ENCODE assay signal across 16 cellular contexts in genomic region chr17:17419166-17419565, GRCh38.
"Had no signal": no experiment of that assay in that cellular context is flagged by ENCODE, and none has a peak within 500 bp of the region (broad histone marks: within the 10 kb centered on the region; RNA-seq: fewer than 3 reads in every experiment).

No MANE protein-coding gene starts in this region.

- H3K27ac ChIP-seq: prostate gland had no signal

- H3K4me1 Mint-ChIP-seq: nephron progenitor cell; stimulated activated memory B cell treated with anti-CD40 and anti-IgM and Interleukin-4, amounts not matched to agents 10 μg/mL and 1 μg/mL and 100 μg/mL, for 72 hours had no signal

- H3K9me3 Mint-ChIP-seq: activated B cell treated with CpG ODN at 0.5 μM for 24 hours; activated CD8-positive, alpha-beta T cell treated with anti-CD3 and anti-CD28 coated beads for 36 hours; activated naive CD4-positive, alpha-beta T cell treated with anti-CD3 and anti-CD28 coated beads, Interleukin-2, amount 50 U/mL, for 24 hours; activated T-cell treated with anti-CD3 and anti-CD28 coated beads, Interleukin-2, amount 50 U/mL, for 4 hours had no signal

- FAIRE-seq: frontal cortex, TTC549 had no signal

- ATAC-seq: activated CD8-positive, alpha-beta T cell treated with anti-CD3 and anti-CD28 coated beads for 36 hours; activated T-cell treated with anti-CD3 and anti-CD28 coated beads, Interleukin-2, amount 50 U/mL, for 4 hours; stimulated activated memory B cell treated with anti-CD40 and anti-IgM and Interleukin-4, amounts not matched to agents 10 μg/mL and 1 μg/mL and 100 μg/mL, for 72 hours had no signal

- H3K9me3 ChIP-seq: prostate gland had no signal

- H3K4me3 Mint-ChIP-seq: activated B cell treated with CpG ODN at 0.5 μM for 24 hours; activated CD8-positive, alpha-beta T cell treated with anti-CD3 and anti-CD28 coated beads for 36 hours; activated naive CD4-positive, alpha-beta T cell treated with anti-CD3 and anti-CD28 coated beads, Interleukin-2, amount 50 U/mL, for 24 hours; activated T-cell treated with anti-CD3 and anti-CD28 coated beads, Interleukin-2, amount 50 U/mL, for 4 hours; nephron progenitor cell; stimulated activated memory B cell treated with anti-CD40 and anti-IgM and Interleukin-4, amounts not matched to agents 10 μg/mL and 1 μg/mL and 100 μg/mL, for 72 hours; T-helper 1 cell treated with Interleukin-12 subunit alpha and Interleukin-12 subunit beta and Interleukin-4 antibody, amounts not matched to agents 30 μg/mL and 1 μg/mL, for 36 hours; type B pancreatic cell had no signal

- H3K27me3 Mint-ChIP-seq: activated CD8-positive, alpha-beta T cell treated with anti-CD3 and anti-CD28 coated beads for 36 hours; activated naive CD4-positive, alpha-beta T cell treated with anti-CD3 and anti-CD28 coated beads, Interleukin-2, amount 50 U/mL, for 24 hours; type B pancreatic cell had no signal

- H3K4me3 ChIP-seq: coronary artery, prostate gland had no signal

- DNase-seq: activated B cell treated with CpG ODN at 0.5 μM for 24 hours; activated CD4-positive, alpha-beta T cell treated with anti-CD3 and anti-CD28 coated beads for 48 hours; activated CD8-positive, alpha-beta T cell treated with anti-CD3 and anti-CD28 coated beads for 36 hours; activated effector memory CD4-positive, alpha-beta T cell treated with anti-CD3 and anti-CD28 coated beads, Interleukin-2, amount 50 U/mL, for 16 hours; activated T-cell treated with anti-CD3 and anti-CD28 coated beads, Interleukin-2, amount 50 U/mL, for 4 hours; effector CD4-positive, alpha-beta T cell; nephron progenitor cell; stimulated activated CD4-positive, alpha-beta T cell treated with anti-CD3 and anti-CD28 coated beads, Interleukin-2, amount 100 ng/mL, for 48 hours had no signal

- H3K27ac Mint-ChIP-seq: activated B cell treated with CpG ODN at 0.5 μM for 24 hours; activated CD8-positive, alpha-beta T cell treated with anti-CD3 and anti-CD28 coated beads for 36 hours; activated naive CD4-positive, alpha-beta T cell treated with anti-CD3 and anti-CD28 coated beads, Interleukin-2, amount 50 U/mL, for 24 hours; nephron progenitor cell; stimulated activated memory B cell treated with anti-CD40 and anti-IgM and Interleukin-4, amounts not matched to agents 10 μg/mL and 1 μg/mL and 100 μg/mL, for 72 hours; T-helper 1 cell treated with Interleukin-12 subunit alpha and Interleukin-12 subunit beta and Interleukin-4 antibody, amounts not matched to agents 30 μg/mL and 1 μg/mL, for 36 hours; type B pancreatic cell had no signal

- H3K36me3 ChIP-seq: prostate gland had no signal
